In genomic region chr10:13091816-13092215, GRCh38 we compare ENCODE assay signal across 27 cellular contexts.
"Had no signal": no experiment of that assay in that cellular context is flagged by ENCODE, and none has a peak within 500 bp of the region (broad histone marks: within the 10 kb centered on the region; RNA-seq: fewer than 3 reads in every experiment).

No MANE protein-coding gene starts in this region.

- H3K27ac ChIP-seq: epithelial cell of prostate, gastrocnemius medialis, neural progenitor cell, ovary, sigmoid colon, stomach, thoracic aorta, upper lobe of left lung had no signal

- H3K9me3 Mint-ChIP-seq: activated CD4-positive, alpha-beta T cell treated with anti-CD3 and anti-CD28 coated beads, Interleukin-2, amount 10 ng/mL, durations not matched to agents 7 days and 5 days; effector memory CD8-positive, alpha-beta T cell; stimulated activated effector memory CD8-positive, alpha-beta T cell treated with anti-CD3 and anti-CD28 coated beads, Interleukin-12 subunit alpha, Interleukin-12 subunit beta, amount 100 ng/mL, for 72 hours had no signal

- DNase-seq: activated CD4-positive, alpha-beta T cell treated with anti-CD3 and anti-CD28 coated beads, Interleukin-2, amount 10 ng/mL, durations not matched to agents 7 days and 5 days; activated CD8-positive, alpha-beta T cell treated with anti-CD3 and anti-CD28 coated beads, Interleukin-2, amount 10 ng/mL, durations not matched to agents 7 days and 5 days; activated naive CD4-positive, alpha-beta T cell treated with anti-CD3 and anti-CD28 coated beads for 36 hours; activated naive CD8-positive, alpha-beta T cell treated with anti-CD3 and anti-CD28 coated beads, Interleukin-2, amount 50 U/mL, for 24 hours; activated T-cell treated with anti-CD3 and anti-CD28 coated beads, Interleukin-2, amount 50 U/mL, for 24 hours; dermis blood vessel endothelial cell; effector memory CD8-positive, alpha-beta T cell; gastrocnemius medialis; kidney; left ventricle myocardium superior; mucosa of descending colon; naive B cell; ovary; sigmoid colon; stimulated activated CD4-positive, alpha-beta T cell treated with anti-CD3 and anti-CD28 coated beads, Interleukin-4, amount 100 ng/mL, for 24 hours; stomach; upper lobe of left lung had no signal

- H3K4me1 Mint-ChIP-seq: memory B cell, naive B cell had no signal

- H3K27me3 ChIP-seq: gastrocnemius medialis, heart left ventricle, neural progenitor cell, ovary, sigmoid colon, stomach, upper lobe of left lung had no signal

- H3K36me3 Mint-ChIP-seq: stimulated activated effector memory CD8-positive, alpha-beta T cell treated with anti-CD3 and anti-CD28 coated beads, Interleukin-12 subunit alpha, Interleukin-12 subunit beta, amount 100 ng/mL, for 72 hours had no signal

- H3K9ac ChIP-seq: neural progenitor cell had no signal

- H3K4me3 Mint-ChIP-seq: activated CD4-positive, alpha-beta T cell treated with anti-CD3 and anti-CD28 coated beads, Interleukin-2, amount 10 ng/mL, durations not matched to agents 7 days and 5 days; activated CD8-positive, alpha-beta T cell treated with anti-CD3 and anti-CD28 coated beads, Interleukin-2, amount 10 ng/mL, durations not matched to agents 7 days and 5 days; activated naive CD4-positive, alpha-beta T cell treated with anti-CD3 and anti-CD28 coated beads for 36 hours; activated naive CD8-positive, alpha-beta T cell treated with anti-CD3 and anti-CD28 coated beads, Interleukin-2, amount 50 U/mL, for 24 hours; activated T-cell treated with anti-CD3 and anti-CD28 coated beads, Interleukin-2, amount 50 U/mL, for 24 hours; effector memory CD8-positive, alpha-beta T cell; memory B cell; naive B cell; neural progenitor cell; stimulated activated effector memory CD8-positive, alpha-beta T cell treated with anti-CD3 and anti-CD28 coated beads, Interleukin-12 subunit alpha, Interleukin-12 subunit beta, amount 100 ng/mL, for 72 hours; T-helper 2 cell treated with Interferon-gamma antibody and Interleukin-4, amounts not matched to agents 5 μg/mL and 100 μg/mL, for 36 hours had no signal

- H3K36me3 ChIP-seq: gastrocnemius medialis, heart left ventricle, neural progenitor cell, ovary, sigmoid colon, stomach, thoracic aorta, upper lobe of left lung had no signal

- H3K27ac Mint-ChIP-seq: activated CD4-positive, alpha-beta T cell treated with anti-CD3 and anti-CD28 coated beads, Interleukin-2, amount 10 ng/mL, durations not matched to agents 7 days and 5 days; activated CD8-positive, alpha-beta T cell treated with anti-CD3 and anti-CD28 coated beads, Interleukin-2, amount 10 ng/mL, durations not matched to agents 7 days and 5 days; activated naive CD4-positive, alpha-beta T cell treated with anti-CD3 and anti-CD28 coated beads for 36 hours; activated naive CD8-positive, alpha-beta T cell treated with anti-CD3 and anti-CD28 coated beads, Interleukin-2, amount 50 U/mL, for 24 hours; activated T-cell treated with anti-CD3 and anti-CD28 coated beads, Interleukin-2, amount 50 U/mL, for 24 hours; effector memory CD8-positive, alpha-beta T cell; memory B cell; naive B cell; stimulated activated effector memory CD8-positive, alpha-beta T cell treated with anti-CD3 and anti-CD28 coated beads, Interleukin-12 subunit alpha, Interleukin-12 subunit beta, amount 100 ng/mL, for 72 hours; T-helper 2 cell treated with Interferon-gamma antibody and Interleukin-4, amounts not matched to agents 5 μg/mL and 100 μg/mL, for 36 hours had no signal

- H3K4me1 ChIP-seq: neural progenitor cell, upper lobe of left lung had no signal

- H2AFZ ChIP-seq: neural progenitor cell had no signal

- FAIRE-seq: astrocyte, bronchial epithelial cell, kidney had no signal

- H3K9me3 ChIP-seq: gastrocnemius medialis, heart left ventricle, mucosa of descending colon, ovary, sigmoid colon, stomach, thoracic aorta, upper lobe of left lung had no signal

- H3K4me2 ChIP-seq: neural progenitor cell had no signal

- H3K4me3 ChIP-seq: gastrocnemius medialis, heart left ventricle, mucosa of descending colon, neural progenitor cell, ovary, sigmoid colon, stomach, thoracic aorta, upper lobe of left lung had no signal

- ATAC-seq: activated CD4-positive, CD25-positive, alpha-beta regulatory T cell treated with anti-CD3 and anti-CD28 coated beads, Interleukin-2, amount 50 U/mL, for 24 hours; activated CD8-positive, alpha-beta T cell treated with anti-CD3 and anti-CD28 coated beads, Interleukin-2, amount 10 ng/mL, durations not matched to agents 7 days and 5 days; activated naive CD8-positive, alpha-beta T cell treated with anti-CD3 and anti-CD28 coated beads, Interleukin-2, amount 50 U/mL, for 24 hours; effector memory CD8-positive, alpha-beta T cell; mucosa of descending colon; stimulated activated effector memory CD8-positive, alpha-beta T cell treated with anti-CD3 and anti-CD28 coated beads, Interleukin-12 subunit alpha, Interleukin-12 subunit beta, amount 100 ng/mL, for 72 hours had no signal
